20 cellular contexts compared by ENCODE assay signal in the genomic region with DNA sequence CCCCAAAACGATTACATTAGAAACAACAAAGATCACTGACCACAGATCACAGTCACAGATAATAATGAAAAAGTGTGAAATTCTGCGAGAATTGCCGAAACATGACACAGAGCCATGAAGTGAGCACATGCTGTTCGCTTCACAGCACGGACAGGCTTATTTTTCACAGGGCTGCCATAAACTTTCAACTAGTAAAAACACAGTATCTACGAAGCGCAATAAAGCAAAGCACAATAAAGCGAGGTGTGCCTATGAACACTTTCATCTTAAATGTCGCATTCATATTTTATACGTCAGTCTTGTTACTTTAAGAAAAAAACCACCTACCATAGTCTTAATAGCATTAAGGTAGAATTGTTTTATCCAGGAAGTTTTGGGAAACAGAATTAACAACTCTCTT.
"Had no signal": no experiment of that assay in that cellular context is flagged by ENCODE, and none has a peak within 500 bp of the region (broad histone marks: within the 10 kb centered on the region; RNA-seq: fewer than 3 reads in every experiment).

No MANE protein-coding gene starts in this region.

- H3K9ac ChIP-seq: parathyroid adenoma had no signal

- H3K4me3 ChIP-seq: ascending aorta, coronary artery, lung, SJCRH30, spleen, thoracic aorta, upper lobe of right lung had no signal

- H3K4me1 ChIP-seq: SJCRH30 had no signal

- H3K9me3 ChIP-seq: ascending aorta, spleen, thoracic aorta, upper lobe of right lung had no signal

- H3K27me3 Mint-ChIP-seq: activated CD8-positive, alpha-beta memory T cell treated with anti-CD3 and anti-CD28 coated beads, Interleukin-2, amount 10 ng/mL, durations not matched to agents 7 days and 5 days; central memory CD8-positive, alpha-beta T cell; stimulated activated naive B cell treated with anti-CD40 and anti-IgM and Interleukin-4, amounts not matched to agents 10 μg/mL and 1 μg/mL and 100 μg/mL, for 72 hours had no signal

- H3K27ac Mint-ChIP-seq: activated CD8-positive, alpha-beta memory T cell treated with anti-CD3 and anti-CD28 coated beads, Interleukin-2, amount 10 ng/mL, durations not matched to agents 7 days and 5 days; stimulated activated naive B cell treated with anti-CD40 and anti-IgM and Interleukin-4, amounts not matched to agents 10 μg/mL and 1 μg/mL and 100 μg/mL, for 72 hours had no signal

- ATAC-seq: activated CD8-positive, alpha-beta memory T cell treated with anti-CD3 and anti-CD28 coated beads, Interleukin-2, amount 10 ng/mL, durations not matched to agents 7 days and 5 days; left lobe of liver; stimulated activated naive B cell treated with anti-CD40 and anti-IgM and Interleukin-4, amounts not matched to agents 10 μg/mL and 1 μg/mL and 100 μg/mL, for 72 hours; upper lobe of right lung had no signal

- H3K9me3 Mint-ChIP-seq: central memory CD8-positive, alpha-beta T cell; mesothelial cell of epicardium; stimulated activated naive B cell treated with anti-CD40 and anti-IgM and Interleukin-4, amounts not matched to agents 10 μg/mL and 1 μg/mL and 100 μg/mL, for 72 hours had no signal

- H3K4me3 Mint-ChIP-seq: activated CD8-positive, alpha-beta memory T cell treated with anti-CD3 and anti-CD28 coated beads, Interleukin-2, amount 10 ng/mL, durations not matched to agents 7 days and 5 days; central memory CD8-positive, alpha-beta T cell; mesothelial cell of epicardium; stimulated activated naive B cell treated with anti-CD40 and anti-IgM and Interleukin-4, amounts not matched to agents 10 μg/mL and 1 μg/mL and 100 μg/mL, for 72 hours had no signal

- H3K27me3 ChIP-seq: ascending aorta, SJCRH30, spleen, upper lobe of right lung had no signal

- H3K27ac ChIP-seq: ascending aorta, coronary artery, parathyroid adenoma, SJCRH30, spleen, thoracic aorta, upper lobe of right lung, WERI-Rb-1 had no signal

- H3K4me1 Mint-ChIP-seq: stimulated activated naive B cell treated with anti-CD40 and anti-IgM and Interleukin-4, amounts not matched to agents 10 μg/mL and 1 μg/mL and 100 μg/mL, for 72 hours had no signal

- DNase-seq: activated CD4-positive, alpha-beta T cell treated with anti-CD3 and anti-CD28 coated beads for 1 hour; activated CD4-positive, alpha-beta T cell treated with anti-CD3 and anti-CD28 coated beads, Interleukin-2, amount 50 U/mL, for 48 hours; activated CD8-positive, alpha-beta memory T cell treated with anti-CD3 and anti-CD28 coated beads, Interleukin-2, amount 10 ng/mL, durations not matched to agents 7 days and 5 days; activated effector memory CD4-positive, alpha-beta T cell treated with anti-CD3 and anti-CD28 coated beads, Interleukin-2, amount 50 U/mL, for 16 hours; foreskin melanocyte; hypothalamus; SJCRH30; spleen; stimulated activated CD4-positive, alpha-beta T cell treated with anti-CD3 and anti-CD28 coated beads, Interleukin-4, amount 100 ng/mL, for 4 hours; stimulated activated naive B cell treated with anti-CD40 and anti-IgM and Interleukin-4, amounts not matched to agents 10 μg/mL and 1 μg/mL and 100 μg/mL, for 72 hours; upper lobe of right lung; WERI-Rb-1 had no signal
